ENCODE assay signal across 8 cellular contexts in genomic region chr9:133355881-133356357, GRCh38. TPM values are rescaled to one million over a fixed set of nuclear protein-coding genes. Genes with fewer than 3 reads are reported as not detected.
DNase-seq lines count a peak whose midpoint lies in the region; ATAC-seq and TF ChIP-seq lines count a peak whose summit lies in the region.

No MANE protein-coding gene starts in this region.

- H3K27me3 Mint-ChIP-seq in MCF 10A (ENCODE audit: insufficient read depth, unreplicated experiment), result no peaks in the 10 kb centered on the region

- no peaks in the 10 kb centered on the region for H3K9me2 ChIP-seq in Loucy (replicated peaks; ENCODE audit: low read depth, low read length)

- peak overlapping the region; percentile 85 to 93 (median 90) for H3K9ac ChIP-seq in BLaER1 treated with 17β-estradiol and CSF1 and Interleukin-3, amounts not matched to agents 10 nM and 100 nM
- peak overlapping the region; percentile 80 for H3K9ac ChIP-seq in Loucy (ENCODE audit: low read depth, low read length, poor library complexity, severe bottlenecking)

- peak overlapping the region; percentile 58 to 95 (median 93); a peak in 21 of 22 replicates for H3K27ac ChIP-seq in BLaER1 treated with 17β-estradiol and CSF1 and Interleukin-3, amounts not matched to agents 10 nM and 100 nM
- peak overlapping the region in 1 of 2 donors; percentile 48 for H3K27ac ChIP-seq in lung (ENCODE audit: low read depth in 1 of 2, low read length in 1 of 2)
- H3K27ac ChIP-seq in upper lobe of right lung, result peak overlapping the region; percentile 82

- peak overlapping the region; percentile 78 for H3K4me3 Mint-ChIP-seq in MCF 10A (ENCODE audit: unreplicated experiment)

- TF ChIP-seq CTCF in Loucy (conservative IDR thresholded peaks at IDR 0.05; ENCODE audit: low read length), result peak; percentile 17; the same call in 1 of the 2 replicates
- TF ChIP-seq CTCF in MCF 10A (IDR thresholded peaks at IDR 0.05; ENCODE audit: unreplicated experiment), result no peak
- TF ChIP-seq CTCF in lung (IDR thresholded peaks at IDR 0.05; ENCODE audit: control extremely low read depth, extremely low read depth), result no peak
- TF ChIP-seq CTCF in upper lobe of right lung (IDR thresholded peaks at IDR 0.05), result no peak

- peak overlapping the region; percentile 74 for H3K27ac Mint-ChIP-seq in MCF 10A (ENCODE audit: low read depth, unreplicated experiment)

- CTCF ChIA-PET in MCF 10A (lab: Yijun Ruan, JAX), result interaction anchor here (0.6 to 1.7 kb wide), 6 partner anchors 9 to 528 kb away, joined by 3 to 4 read pairs (median 3); no protein-coding TSS in a partner anchor

- no peak for DNase-seq in MCF 10A (ENCODE audit: unreplicated experiment)
- no peak for DNase-seq in lung (ENCODE audit: low spot score)
- DNase-seq in upper lobe of right lung, result no peak
- DNase-seq in NCI-H2107 (lab: John Stamatoyannopoulos, UW), result no peak
- no peak for DNase-seq in NCI-H446 treated with DMSO at 0.1 percent for 48 hours (lab: John Stamatoyannopoulos, UW)

- ATAC-seq in GM19467 (IDR thresholded peaks at IDR 0.05; ENCODE audit: unreplicated experiment) (peak; percentile 17), lung (ENCODE audit: insufficient read depth, low FRiP score) (peak; percentile 4), upper lobe of right lung (peak; percentile 28)

- no peaks in the 10 kb centered on the region for H3K9me3 Mint-ChIP-seq in MCF 10A (ENCODE audit: unreplicated experiment)

- no peaks in the 10 kb centered on the region for H3K9me3 ChIP-seq in BLaER1 treated with 17β-estradiol and CSF1 and Interleukin-3, amounts not matched to agents 10 nM and 100 nM (replicated peaks in 1 of 11)
- no peaks in the 10 kb centered on the region for H3K9me3 ChIP-seq in Loucy (ENCODE audit: insufficient read depth, low read depth, low read length)
- no peaks in the 10 kb centered on the region for H3K9me3 ChIP-seq in lung (ENCODE audit: control insufficient read depth in 2 of 2, insufficient read depth in 1 of 2, low read length in 1 of 2)
- H3K9me3 ChIP-seq in upper lobe of right lung, result no peaks in the 10 kb centered on the region

- H3K4me1 ChIP-seq in BLaER1 treated with 17β-estradiol and CSF1 and Interleukin-3, amounts not matched to agents 10 nM and 100 nM, result peaks cover 62 to 92% (median 77%) of the 10 kb centered on the region in 10 experiments
- peaks cover 8% of the 10 kb centered on the region for H3K4me1 ChIP-seq in Loucy (ENCODE audit: insufficient read depth, low read length, poor library complexity, severe bottlenecking)
- peaks cover 3 to 9% of the 10 kb centered on the region in 2 donors for H3K4me1 ChIP-seq in lung (ENCODE audit: control insufficient read depth in 2 of 2, insufficient read depth in 2 of 2, low read length in 2 of 2)
- peaks cover 18% of the 10 kb centered on the region for H3K4me1 ChIP-seq in upper lobe of right lung

- H3F3A ChIP-seq in Loucy (ENCODE audit: low read depth), result peaks cover 9% of the 10 kb centered on the region; the same call in 1 of the 2 replicates

- POLR2A ChIA-PET in MCF 10A (lab: Yijun Ruan, JAX), result interaction anchor here (0.6 to 4.2 kb wide), 13 partner anchors 8 to 685 kb away, joined by 3 to 65 read pairs (median 8); partner anchors contain the start of genes CACFD1, GTF3C5, MED22 and RPL7A

- no peaks in the 10 kb centered on the region for H3K27me3 ChIP-seq in BLaER1 treated with 17β-estradiol and CSF1 and Interleukin-3, amounts not matched to agents 10 nM and 100 nM
- H3K27me3 ChIP-seq in Loucy (ENCODE audit: insufficient read depth, low read length, poor library complexity, severe bottlenecking), result no peaks in the 10 kb centered on the region
- H3K27me3 ChIP-seq in lung (ENCODE audit: control insufficient read depth, insufficient read depth), result no peaks in the 10 kb centered on the region
- no peaks in the 10 kb centered on the region for H3K27me3 ChIP-seq in upper lobe of right lung

- peaks cover 59% of the 10 kb centered on the region for H3K79me2 ChIP-seq in Loucy (ENCODE audit: insufficient read depth, low read length)

- H3K4me1 Mint-ChIP-seq in MCF 10A (ENCODE audit: insufficient read depth, unreplicated experiment), result peaks cover 14% of the 10 kb centered on the region

- H3K4me2 ChIP-seq in BLaER1 treated with 17β-estradiol and CSF1 and Interleukin-3, amounts not matched to agents 10 nM and 100 nM, result peak overlapping the region; percentile 88 to 98 (median 94)
- peak overlapping the region; percentile 95 for H3K4me2 ChIP-seq in Loucy (ENCODE audit: low read depth, low read length, poor library complexity, severe bottlenecking)

- BruUV-seq in MCF 10A (replicated peaks; lab: Mats Ljungman, UMichigan), result TSS peak; percentile 9

- peaks cover 54% of the 10 kb centered on the region for H3K36me3 Mint-ChIP-seq in MCF 10A (ENCODE audit: insufficient read depth, unreplicated experiment)

- H3K36me3 ChIP-seq in BLaER1 treated with 17β-estradiol and CSF1 and Interleukin-3, amounts not matched to agents 10 nM and 100 nM, result peaks cover 37 to 66% (median 56%) of the 10 kb centered on the region in 11 experiments
- H3K36me3 ChIP-seq in Loucy (ENCODE audit: insufficient read depth, low read length) (peaks cover 35% of the 10 kb centered on the region), lung (ENCODE audit: control insufficient read depth in 2 of 2, insufficient read depth in 2 of 2, low read length in 2 of 2) (peaks cover 2 to 39% of the 10 kb centered on the region in 2 donors), upper lobe of right lung (peaks cover 50% of the 10 kb centered on the region)

- peaks cover 35 to 89% (median 70%) of the 10 kb centered on the region in 11 experiments for H4K20me1 ChIP-seq in BLaER1 treated with 17β-estradiol and CSF1 and Interleukin-3, amounts not matched to agents 10 nM and 100 nM
- H4K20me1 ChIP-seq in Loucy (ENCODE audit: insufficient read depth, low read length, poor library complexity, severe bottlenecking), result peaks cover 35% of the 10 kb centered on the region

- 0 to 2% methylated on average over 29 to 31 of the region's 31 CpGs for WGBS in lung, 2 donors

- intact Hi-C loops in MCF 10A (cut with micrococcal nuclease) (no loop called here), upper lobe of right lung (cut with DNase I) (no loop called here)

- H2AFZ ChIP-seq in Loucy (ENCODE audit: low read length), result no peak overlapping the region

- peak overlapping the region; percentile 67 to 88 (median 78) for H3K4me3 ChIP-seq in BLaER1 treated with 17β-estradiol and CSF1 and Interleukin-3, amounts not matched to agents 10 nM and 100 nM
- H3K4me3 ChIP-seq in Loucy (ENCODE audit: low read length, poor library complexity, severe bottlenecking) (peak overlapping the region; percentile 94), lung (peak overlapping the region; percentile 76), upper lobe of right lung (peak overlapping the region; percentile 85)

RNA-seq across cellular contexts. Expression of gene SURF1, which starts 0.4 kb away (rescaled TPM):
- total RNA-seq in MCF 10A (2022), result 30.8 and 31.2 TPM in 2 replicates
- 10 to 100 TPM; 14.2 to 41.7 TPM for total RNA-seq in lung
- 10 to 100 TPM; 73.9 to 75.3 TPM for polyA plus RNA-seq in lung
- total RNA-seq in upper lobe of right lung, result 43.9 TPM

RNA-seq across cellular contexts. Expression of gene SURF2, which starts 0.4 kb away (rescaled TPM):
- 28.2 and 39.5 TPM in 2 replicates for total RNA-seq in MCF 10A (2022)
- 10 to 100 TPM; 11.7 to 30.3 TPM for total RNA-seq in lung
- polyA plus RNA-seq in lung, result 10 to 100 TPM; 24.1 to 50.1 TPM
- total RNA-seq in upper lobe of right lung, result 12.0 TPM

RNA-seq across cellular contexts. Expression of gene RPL7A, which starts 7.9 kb away (rescaled TPM):
- total RNA-seq in MCF 10A (2022) (2,129 and 2,395 TPM in 2 replicates), lung (1,000 to 10,000 TPM; 1,412 to 1,708 TPM), upper lobe of right lung (1,380 TPM)
- polyA plus RNA-seq in lung, result 1,000 to 10,000 TPM; 2,527 to 3,573 TPM

RNA-seq across cellular contexts. Expression of gene MED22, which starts 8.0 kb away (rescaled TPM):
- 29.3 and 32.6 TPM in 2 replicates for total RNA-seq in MCF 10A (2022)
- total RNA-seq in lung, result 10 to 100 TPM; 19.3 to 32.0 TPM
- polyA plus RNA-seq in lung, result 10 to 100 TPM; 11.4 to 20.9 TPM
- total RNA-seq in upper lobe of right lung, result 25.8 TPM

RNA-seq across cellular contexts. Expression of gene SURF6, which starts 19.9 kb away (rescaled TPM):
- total RNA-seq in MCF 10A (2022) (30.2 and 40.5 TPM in 2 replicates), lung (10 to 100 TPM; 13.7 to 25.6 TPM), upper lobe of right lung (15.9 TPM)
- polyA plus RNA-seq in lung, result 10 to 100 TPM; 23.0 to 24.5 TPM
